Comparison of ENCODE assay signal across 19 cellular contexts in genomic region chr5:132024789-132025402, GRCh38. TPM values are rescaled to one million over a fixed set of nuclear protein-coding genes. Genes with fewer than 3 reads are reported as not detected.
DNase-seq lines count a peak whose midpoint lies in the region; ATAC-seq lines count a peak whose summit lies in the region.
"Had no signal": no experiment of that assay in that cellular context is flagged by ENCODE, and none has a peak within 500 bp of the region (broad histone marks: within the 10 kb centered on the region; RNA-seq: fewer than 3 reads in every experiment).

No MANE protein-coding gene starts in this region.

- no peaks in the 10 kb centered on the region for H3K36me3 Mint-ChIP-seq in activated T-cell treated with anti-CD3 and anti-CD28 coated beads, Interleukin-2, amount 50 U/mL, for 24 hours (ENCODE audit: low read depth)

- no peak for ATAC-seq in HG02852 (IDR thresholded peaks at IDR 0.05; ENCODE audit: unreplicated experiment)
- ATAC-seq: esophagus mucosa, heart right ventricle, sciatic nerve had no signal

- DNase-seq in activated T-cell treated with anti-CD3 and anti-CD28 coated beads, Interleukin-2, amount 50 U/mL, for 24 hours = peak; percentile 28
- no peak for DNase-seq in activated T-cell treated with anti-CD3 and anti-CD28 coated beads, Interleukin-2, amount 50 U/mL, for 48 hours
- DNase-seq in activated CD8-positive, alpha-beta memory T cell treated with anti-CD3 and anti-CD28 coated beads, Interleukin-2, amount 50 U/mL, for 48 hours = peak; percentile 43
- DNase-seq in mesenteric fat pad (ENCODE audit: low spot score) = peak; percentile 24
- no peak for DNase-seq in NCI-H446 treated with DMSO at 0.1 percent for 48 hours (lab: John Stamatoyannopoulos, UW)
- DNase-seq: brain microvascular endothelial cell; COR-L47; dermis blood vessel endothelial cell; heart right ventricle; HFFc6; kidney glomerular epithelial cell; MV-4-11; occipital lobe; stimulated activated CD4-positive, alpha-beta T cell treated with anti-CD3 and anti-CD28 coated beads, Interleukin-1b, Interleukin-23, amount 100 ng/mL, for 48 hours; substantia nigra had no signal

- H3K4me1 Mint-ChIP-seq in activated T-cell treated with anti-CD3 and anti-CD28 coated beads, Interleukin-2, amount 50 U/mL, for 24 hours (ENCODE audit: low read depth) = peaks cover 21% of the 10 kb centered on the region

- no peaks in the 10 kb centered on the region for H3K9me3 Mint-ChIP-seq in activated T-cell treated with anti-CD3 and anti-CD28 coated beads, Interleukin-2, amount 50 U/mL, for 24 hours
- H3K9me3 Mint-ChIP-seq: activated naive CD4-positive, alpha-beta T cell treated with anti-CD3 and anti-CD28 coated beads, Interleukin-2, amount 50 U/mL, for 24 hours; HFFc6 had no signal

- no peak overlapping the region for H3K27ac Mint-ChIP-seq in activated T-cell treated with anti-CD3 and anti-CD28 coated beads, Interleukin-2, amount 50 U/mL, for 24 hours
- H3K27ac Mint-ChIP-seq: activated naive CD4-positive, alpha-beta T cell treated with anti-CD3 and anti-CD28 coated beads, Interleukin-2, amount 50 U/mL, for 24 hours; HFFc6 had no signal

- H3K4me3 Mint-ChIP-seq in activated T-cell treated with anti-CD3 and anti-CD28 coated beads, Interleukin-2, amount 50 U/mL, for 24 hours = no peak overlapping the region
- H3K4me3 Mint-ChIP-seq: activated naive CD4-positive, alpha-beta T cell treated with anti-CD3 and anti-CD28 coated beads, Interleukin-2, amount 50 U/mL, for 24 hours; HFFc6 had no signal

- no peaks in the 10 kb centered on the region for H3K27me3 Mint-ChIP-seq in activated T-cell treated with anti-CD3 and anti-CD28 coated beads, Interleukin-2, amount 50 U/mL, for 24 hours

RNA-seq across cellular contexts. Expression of gene ACSL6, which starts 13.4 kb away (rescaled TPM):
- 0.35 TPM for total RNA-seq in mesenteric fat pad
- total RNA-seq: HFFc6 had no signal

RNA-seq across cellular contexts. Expression of gene IL3, which starts 35.6 kb away (rescaled TPM):
- not detected for total RNA-seq in mesenteric fat pad
- total RNA-seq: dermis blood vessel endothelial cell, esophagus mucosa, heart right ventricle, HFFc6, occipital lobe, sciatic nerve had no signal

RNA-seq across cellular contexts. Expression of gene CSF2, which starts 48.7 kb away (rescaled TPM):
- not detected for total RNA-seq in mesenteric fat pad
- total RNA-seq: esophagus mucosa, heart right ventricle, occipital lobe, sciatic nerve had no signal

Comparison
In these comparisons a context has a peak if more than half of its experiments do, and no peak if none do; other contexts are left out.
1. DNase-seq: peak in activated T-cell treated with anti-CD3 and anti-CD28 coated beads, Interleukin-2, amount 50 U/mL, for 24 hours (single experiment), activated CD8-positive, alpha-beta memory T cell treated with anti-CD3 and anti-CD28 coated beads, Interleukin-2, amount 50 U/mL, for 48 hours (single experiment) and mesenteric fat pad (single experiment); none in activated T-cell treated with anti-CD3 and anti-CD28 coated beads, Interleukin-2, amount 50 U/mL, for 48 hours (0 of 2) and NCI-H446 treated with DMSO at 0.1 percent for 48 hours (single experiment).